1 cellular context compared by ENCODE assay signal in genomic region chr5:115586525-115587146, GRCh38.
TF ChIP-seq lines count a peak whose summit lies in the region.

No MANE protein-coding gene starts in this region.

TF ChIP-seq in GM12878, 131 proteins besides CTCF, POLR2A, EP300 and RAD21 (continued from another document):
- TF ChIP-seq ZBTB40 (IDR thresholded peaks at IDR 0.05; ENCODE audit: borderline replicate concordance): 0 out of 2 replicates have a peak, but pooled peaks have one; percentile 28
